7 cellular contexts compared by ENCODE assay signal in the genomic region with DNA sequence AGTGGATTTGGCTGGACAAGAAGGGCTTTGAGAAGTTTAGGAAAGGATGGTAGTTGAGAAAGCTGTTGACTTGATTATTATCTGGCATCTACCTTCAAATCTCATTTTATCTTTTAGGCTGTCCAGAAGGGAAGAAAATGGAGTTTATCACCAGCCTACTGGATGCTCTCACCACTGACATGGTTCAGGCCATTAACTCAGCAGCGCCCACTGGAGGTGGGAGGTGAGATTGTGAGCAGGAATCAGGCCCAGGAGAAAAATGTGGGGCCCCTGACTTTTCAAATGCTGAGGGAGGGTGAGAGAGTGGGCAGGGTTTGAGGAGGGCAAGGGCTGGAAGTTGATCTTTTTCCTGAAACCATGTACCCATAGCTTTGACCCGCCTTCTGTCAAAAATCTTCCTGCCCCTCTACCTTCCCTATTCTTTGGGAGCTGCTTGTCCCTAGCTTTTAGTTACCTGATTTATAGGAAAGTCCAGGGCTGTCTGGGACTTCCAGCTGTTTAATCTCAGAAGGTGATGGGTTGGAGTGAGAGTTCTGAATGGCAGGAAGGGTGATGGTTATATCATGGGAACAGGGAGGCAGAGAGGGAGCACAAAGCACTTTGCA.
DNase-seq lines count a peak whose midpoint lies in the region; ATAC-seq, FAIRE-seq and TF ChIP-seq lines count a peak whose summit lies in the region.

No MANE protein-coding gene starts in this region.

- H4K20me1 ChIP-seq in DND-41 (ENCODE audit: insufficient read depth, low read length) = no peaks in the 10 kb centered on the region
- H4K20me1 ChIP-seq in HCT116 (ENCODE audit: insufficient read depth) = no peaks in the 10 kb centered on the region

- H3K4me3 Mint-ChIP-seq in activated CD8-positive, alpha-beta T cell treated with anti-CD3 and anti-CD28 coated beads, Interleukin-2, amount 10 ng/mL, durations not matched to agents 7 days and 5 days = no peak overlapping the region
- H3K4me3 Mint-ChIP-seq in CD8-positive, alpha-beta memory T cell = no peak overlapping the region

- CTCF ChIA-PET in HCT116 (lab: Charles Lee) = interaction anchor here (0.9 to 1.4 kb wide), 5 partner anchors 15 to 137 kb away, joined by 3 to 4 read pairs (median 3); no protein-coding TSS in a partner anchor
- CTCF ChIA-PET in activated CD8-positive, alpha-beta T cell treated with anti-CD3 and anti-CD28 coated beads, Interleukin-2, amount 10 ng/mL, durations not matched to agents 7 days and 5 days (lab: Charles Lee) = interaction anchor here (0.7 to 4.9 kb wide), 10 partner anchors 11 to 428 kb away, joined by 3 to 19 read pairs (median 3); no protein-coding TSS in a partner anchor
- CTCF ChIA-PET in CD8-positive, alpha-beta memory T cell (lab: Charles Lee) = interaction anchor here (1.0 kb wide), 1 partner anchor 15 kb away, joined by 4 read pairs; no protein-coding TSS in a partner anchor

- H3K36me3 ChIP-seq in DND-41 (ENCODE audit: insufficient read depth, low read length) = no peaks in the 10 kb centered on the region
- no peaks in the 10 kb centered on the region for H3K36me3 ChIP-seq in HCT116 (ENCODE audit: control insufficient read depth in 1 of 2, insufficient read depth in 2 of 2, low read length in 2 of 2)
- no peaks in the 10 kb centered on the region for H3K36me3 ChIP-seq in kidney (ENCODE audit: control insufficient read depth in 1 of 2, insufficient read depth in 2 of 2, low read length in 2 of 2)
- no peaks in the 10 kb centered on the region for H3K36me3 ChIP-seq in CD8-positive, alpha-beta memory T cell (ENCODE audit: insufficient read depth, low read length)

- H3K9me3 ChIP-seq in DND-41 (ENCODE audit: insufficient read depth, low read length, severe bottlenecking) (no peaks in the 10 kb centered on the region), HCT116 (ENCODE audit: control insufficient read depth in 1 of 2, insufficient read depth in 1 of 2, low read depth in 1 of 2, low read length in 2 of 2) (no peaks in the 10 kb centered on the region), kidney (ENCODE audit: control insufficient read depth in 1 of 2, low read length in 2 of 2) (no peaks in the 10 kb centered on the region)
- H3K9me3 ChIP-seq in CD8-positive, alpha-beta memory T cell (ENCODE audit: low read length) = no peaks in the 10 kb centered on the region

- BruUV-seq in HCT116 (replicated peaks; lab: Mats Ljungman, UMichigan) = no TSS peak

- no peaks in the 10 kb centered on the region for H3K9me2 ChIP-seq in HCT116 (ENCODE audit: insufficient read depth)

- peaks cover 7% of the 10 kb centered on the region for H3K4me1 Mint-ChIP-seq in activated CD8-positive, alpha-beta T cell treated with anti-CD3 and anti-CD28 coated beads, Interleukin-2, amount 10 ng/mL, durations not matched to agents 7 days and 5 days (ENCODE audit: low read depth)
- peaks cover 5 to 6% (median 5%) of the 10 kb centered on the region in 3 donors for H3K4me1 Mint-ChIP-seq in CD8-positive, alpha-beta memory T cell

- no peak overlapping the region for H2AFZ ChIP-seq in DND-41 (ENCODE audit: low read depth, low read length)
- H2AFZ ChIP-seq in HCT116 (ENCODE audit: low read depth, low read length, poor library complexity, severe bottlenecking) = peak overlapping the region; percentile 78

- RAD21 ChIA-PET in HCT116 (lab: Charles Lee; ENCODE audit: low non-redundant PET in 1 of 2, low total read pairs in 2 of 2, uncharacterized antibody in 2 of 2, unreplicated experiment in 2 of 2) = no interaction called here

- H3K27me3 ChIP-seq in DND-41 (ENCODE audit: insufficient read depth, low read length, poor library complexity) = peaks cover 11% of the 10 kb centered on the region
- no peaks in the 10 kb centered on the region for H3K27me3 ChIP-seq in HCT116 (ENCODE audit: insufficient read depth, low read length)
- no peaks in the 10 kb centered on the region for H3K27me3 ChIP-seq in CD8-positive, alpha-beta memory T cell (ENCODE audit: insufficient read depth, low read length, poor library complexity, severe bottlenecking)

- TF ChIP-seq CTCF in DND-41 (IDR thresholded peaks at IDR 0.05; ENCODE audit: borderline replicate concordance, extremely low read depth, low read length, poor library complexity, severe bottlenecking) (peak; percentile 71), HCT116 (IDR thresholded peaks at IDR 0.05 in 2 of 3, conservative IDR thresholded peaks at IDR 0.05 in 1 of 3; ENCODE audit: borderline replicate concordance in 1 of 3, insufficient read depth in 1 of 3, low read depth in 2 of 3, low read length in 2 of 3) (peak; percentile 58 to 94 (median 93); a peak in 5 of 6 replicates), kidney (IDR thresholded peaks at IDR 0.05; ENCODE audit: borderline replicate concordance, extremely low read depth, insufficient read depth) (peak; percentile 51)

- H3K36me3 Mint-ChIP-seq in activated CD8-positive, alpha-beta T cell treated with anti-CD3 and anti-CD28 coated beads, Interleukin-2, amount 10 ng/mL, durations not matched to agents 7 days and 5 days (ENCODE audit: low read depth) = no peaks in the 10 kb centered on the region
- H3K36me3 Mint-ChIP-seq in CD8-positive, alpha-beta memory T cell = no peaks in the 10 kb centered on the region

- no peak for FAIRE-seq in kidney (lab: Jason Lieb, UNC)

- intact Hi-C loops in HCT116 (cut with micrococcal nuclease) (loop anchor here (1.0 kb wide), 1 partner anchor 136 kb away; no protein-coding TSS in a partner anchor), kidney (cut with DNase I) (no loop called here)

- no peak overlapping the region for H3K27ac ChIP-seq in DND-41 (ENCODE audit: low read length)
- no peak overlapping the region for H3K27ac ChIP-seq in HCT116 (ENCODE audit: low read depth, low read length)
- H3K27ac ChIP-seq in kidney (ENCODE audit: low read depth in 2 of 2, low read length in 2 of 2) = no peak overlapping the region
- H3K27ac ChIP-seq in CD8-positive, alpha-beta memory T cell (ENCODE audit: low read depth, low read length) = no peak overlapping the region

- no peak overlapping the region for H3K4me3 ChIP-seq in DND-41 (ENCODE audit: low read depth in 1 of 2, low read length in 2 of 2)
- H3K4me3 ChIP-seq in HCT116 (replicated peaks in 1 of 2; ENCODE audit: low read depth in 1 of 2, low read length in 2 of 2) = no peak overlapping the region
- H3K4me3 ChIP-seq in kidney (ENCODE audit: low read length in 2 of 2) = no peak overlapping the region
- H3K4me3 ChIP-seq in CD8-positive, alpha-beta memory T cell (ENCODE audit: low read length) = no peak overlapping the region

- no peak for TF ChIP-seq POLR2A in HCT116 (IDR thresholded peaks at IDR 0.05; ENCODE audit: borderline replicate concordance, extremely low read depth, insufficient read depth, insufficient read length)

- H3K4me2 ChIP-seq in DND-41 (ENCODE audit: insufficient read depth, low read length) = no peak overlapping the region
- H3K4me2 ChIP-seq in HCT116 (ENCODE audit: low read length) = no peak overlapping the region

- H3K9ac ChIP-seq in DND-41 (ENCODE audit: low read depth, low read length) = no peak overlapping the region
- no peak overlapping the region for H3K9ac ChIP-seq in HCT116 (ENCODE audit: low read length)
- no peak overlapping the region for H3K9ac ChIP-seq in kidney (ENCODE audit: low read length in 2 of 2)

- H3K79me2 ChIP-seq in DND-41 (ENCODE audit: insufficient read depth, low read length) = no peaks in the 10 kb centered on the region
- no peaks in the 10 kb centered on the region for H3K79me2 ChIP-seq in HCT116 (ENCODE audit: insufficient read depth, low read length)

- peak; percentile 35 for DNase-seq in DND-41
- DNase-seq in HCT116 (ENCODE audit: low read depth, low spot score) = peak; percentile 23
- peak; percentile 54 for DNase-seq in activated CD8-positive, alpha-beta T cell treated with anti-CD3 and anti-CD28 coated beads, Interleukin-2, amount 10 ng/mL, durations not matched to agents 7 days and 5 days
- no peak for DNase-seq in kidney
- peak; percentile 60 for DNase-seq in superior temporal gyrus (ENCODE audit: extremely low spot score)
- DNase-seq in CD8-positive, alpha-beta memory T cell = no peak
- DNase-seq in AG08395 (ENCODE audit: low spot score) = no peak

- POLR2A ChIA-PET in HCT116 (lab: Charles Lee) = no interaction called here
- POLR2A ChIA-PET in activated CD8-positive, alpha-beta T cell treated with anti-CD3 and anti-CD28 coated beads, Interleukin-2, amount 10 ng/mL, durations not matched to agents 7 days and 5 days (lab: Charles Lee) = no interaction called here
- POLR2A ChIA-PET in CD8-positive, alpha-beta memory T cell (lab: Charles Lee) = no interaction called here

- peaks cover 19% of the 10 kb centered on the region for H3K27me3 Mint-ChIP-seq in activated CD8-positive, alpha-beta T cell treated with anti-CD3 and anti-CD28 coated beads, Interleukin-2, amount 10 ng/mL, durations not matched to agents 7 days and 5 days (ENCODE audit: low read depth)
- peaks cover 13 to 33% of the 10 kb centered on the region in 2 donors for H3K27me3 Mint-ChIP-seq in CD8-positive, alpha-beta memory T cell

- no peak overlapping the region for H3K27ac Mint-ChIP-seq in activated CD8-positive, alpha-beta T cell treated with anti-CD3 and anti-CD28 coated beads, Interleukin-2, amount 10 ng/mL, durations not matched to agents 7 days and 5 days
- H3K27ac Mint-ChIP-seq in CD8-positive, alpha-beta memory T cell = no peak overlapping the region

- ATAC-seq in DND-41 (ENCODE audit: insufficient read depth, low read depth) (no peak), HCT116 (peak; percentile 91)
- no peak for ATAC-seq in activated CD8-positive, alpha-beta T cell treated with anti-CD3 and anti-CD28 coated beads, Interleukin-2, amount 10 ng/mL, durations not matched to agents 7 days and 5 days

- H3K4me1 ChIP-seq in DND-41 (ENCODE audit: insufficient read depth, low read length) (no peaks in the 10 kb centered on the region), HCT116 (ENCODE audit: control insufficient read depth in 1 of 2, insufficient read depth in 2 of 2, low read length in 2 of 2) (no peaks in the 10 kb centered on the region), kidney (ENCODE audit: control insufficient read depth in 1 of 2, insufficient read depth in 1 of 2, low read depth in 1 of 2, low read length in 2 of 2) (peaks cover 0 to 2% of the 10 kb centered on the region in 2 donors)
- no peaks in the 10 kb centered on the region for H3K4me1 ChIP-seq in CD8-positive, alpha-beta memory T cell (ENCODE audit: insufficient read depth, low read length)

- TF ChIP-seq RAD21 in HCT116 (IDR thresholded peaks at IDR 0.05; ENCODE audit: low read depth) = peak; percentile 55

- H3K9me3 Mint-ChIP-seq in activated CD8-positive, alpha-beta T cell treated with anti-CD3 and anti-CD28 coated beads, Interleukin-2, amount 10 ng/mL, durations not matched to agents 7 days and 5 days (ENCODE audit: insufficient read depth) = no peaks in the 10 kb centered on the region
- H3K9me3 Mint-ChIP-seq in CD8-positive, alpha-beta memory T cell = no peaks in the 10 kb centered on the region

TF ChIP-seq in HCT116, 20 proteins besides CTCF, POLR2A, EP300 and RAD21:
- peak; percentile 39 for TF ChIP-seq YY1 (IDR thresholded peaks at IDR 0.05; ENCODE audit: extremely low read depth, insufficient replicate concordance, low read depth, low read length)
- no peak for TF ChIP-seq SIN3A (IDR thresholded peaks at IDR 0.05; ENCODE audit: low read depth)

Comparison
In these comparisons a context has a peak if more than half of its experiments do, and no peak if none do; other contexts are left out.
1. DNase-seq: peak in DND-41 (single experiment), HCT116 (single experiment), activated CD8-positive, alpha-beta T cell treated with anti-CD3 and anti-CD28 coated beads, Interleukin-2, amount 10 ng/mL, durations not matched to agents 7 days and 5 days (single experiment) and superior temporal gyrus (single experiment); none in kidney (single experiment), CD8-positive, alpha-beta memory T cell (0 of 5) and AG08395 (single experiment).
2. Peak in every context shown above with its lines, with median percentiles within 50 percentile points of each other: CTCF ChIP-seq.